ENCODE assay signal across 8 cellular contexts in genomic region chr6:4774715-4775590, GRCh38. TPM values are rescaled to one million over a fixed set of nuclear protein-coding genes. Genes with fewer than 3 reads are reported as not detected.
A peak's percentile ranks its signal among the peaks of the same experiment; 100 is the strongest.
DNase-seq lines count a peak whose midpoint lies in the region; ATAC-seq and TF ChIP-seq lines count a peak whose summit lies in the region.

No MANE protein-coding gene starts in this region.

- H3K4me3 Mint-ChIP-seq in stimulated activated naive CD8-positive, alpha-beta T cell treated with anti-CD3 and anti-CD28 coated beads, Interleukin-15, amount 100 ng/mL, for 72 hours: peak overlapping the region; percentile 89 to 91

- ATAC-seq in GM21423 (IDR thresholded peaks at IDR 0.05; ENCODE audit: unreplicated experiment) (peak; percentile 0), GM21619 (IDR thresholded peaks at IDR 0.05; ENCODE audit: unreplicated experiment) (no peak)
- ATAC-seq in stimulated activated naive CD8-positive, alpha-beta T cell treated with anti-CD3 and anti-CD28 coated beads, Interleukin-15, amount 100 ng/mL, for 72 hours: peak; percentile 0

- H3K9me3 ChIP-seq in BE2C: no peaks in the 10 kb centered on the region

- TF ChIP-seq POLR2A in lower leg skin (IDR thresholded peaks at IDR 0.05): no peak

- WGBS in lower leg skin, 2 donors: 2% methylated on average over 51 to 55 of the region's 55 CpGs

- H3K27ac ChIP-seq in 22Rv1 (peak overlapping the region; percentile 85), coronary artery (peak overlapping the region; percentile 58 to 96)

- peaks cover 11% of the 10 kb centered on the region for H3K27me3 Mint-ChIP-seq in stimulated activated naive CD8-positive, alpha-beta T cell treated with anti-CD3 and anti-CD28 coated beads, Interleukin-15, amount 100 ng/mL, for 72 hours

- peaks cover 39% of the 10 kb centered on the region for H3K27me3 ChIP-seq in BE2C

- TF ChIP-seq CTCF in 22Rv1 (IDR thresholded peaks at IDR 0.05) (no peak), coronary artery (IDR thresholded peaks at IDR 0.05) (no peak), lower leg skin (IDR thresholded peaks at IDR 0.05) (no peak), BE2C (IDR thresholded peaks at IDR 0.05; ENCODE audit: low read depth, low read length) (no peak)

- peak overlapping the region; percentile 31 to 91 for H3K27ac Mint-ChIP-seq in stimulated activated naive CD8-positive, alpha-beta T cell treated with anti-CD3 and anti-CD28 coated beads, Interleukin-15, amount 100 ng/mL, for 72 hours

- intact Hi-C loops in lower leg skin (cut with DNase I; ENCODE audit: low total_unique reads): no loop called here

- no peaks in the 10 kb centered on the region for H3K4me1 ChIP-seq in BE2C

- DNase-seq in T-helper 2 cell (peak in 3 of 5 experiments; percentile 3 to 24 (median 10)), coronary artery (ENCODE audit: low spot score) (peak; percentile 78), lower leg skin (ENCODE audit: low spot score in 2 of 2) (peak; percentile 32 to 91), BE2C (no peak)
- DNase-seq in stimulated activated naive CD8-positive, alpha-beta T cell treated with anti-CD3 and anti-CD28 coated beads, Interleukin-15, amount 100 ng/mL, for 72 hours: peak in 1 of 2 donors; percentile 32

- H3K4me1 Mint-ChIP-seq in stimulated activated naive CD8-positive, alpha-beta T cell treated with anti-CD3 and anti-CD28 coated beads, Interleukin-15, amount 100 ng/mL, for 72 hours: peaks cover 57% of the 10 kb centered on the region

- H3K36me3 ChIP-seq in BE2C: no peaks in the 10 kb centered on the region

- peaks cover 5 to 27% of the 10 kb centered on the region in 2 donors for H3K9me3 Mint-ChIP-seq in stimulated activated naive CD8-positive, alpha-beta T cell treated with anti-CD3 and anti-CD28 coated beads, Interleukin-15, amount 100 ng/mL, for 72 hours

- H3K4me3 ChIP-seq in coronary artery: peak overlapping the region; percentile 98
- peak overlapping the region; percentile 11 for H3K4me3 ChIP-seq in lower leg skin (ENCODE audit: low read depth, poor library complexity, severe bottlenecking)
- no peak overlapping the region for H3K4me3 ChIP-seq in BE2C (ENCODE audit: low read depth, low read length)

RNA-seq across cellular contexts. Expression of gene CDYL, which starts 1.3 kb away (rescaled TPM):
- 10 to 100 TPM; 32.1 to 61.4 (median 39.0) TPM for total RNA-seq in lower leg skin
- polyA plus RNA-seq in BE2C (2012; ENCODE audit: insufficient read depth, insufficient read length, low read depth): 24.3 TPM
